In the genomic region with DNA sequence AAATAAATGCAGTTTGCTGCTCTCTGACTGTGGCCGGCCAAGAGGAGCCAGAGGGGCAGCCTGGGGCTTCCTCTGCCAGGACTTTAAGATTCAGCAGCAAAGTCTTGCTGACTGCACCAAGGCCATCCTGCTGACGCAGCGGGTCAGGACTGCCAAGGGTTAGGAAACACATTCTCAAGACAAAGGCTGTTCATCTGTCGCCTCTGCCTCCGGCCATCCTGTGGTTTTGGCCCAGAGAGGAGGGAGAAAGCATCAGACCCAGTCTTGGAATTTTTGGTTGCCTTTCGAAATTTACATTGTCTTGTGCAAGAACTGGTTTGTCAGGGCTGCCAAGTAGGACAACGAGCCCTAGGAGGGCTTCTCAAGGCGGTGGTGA, we compare ENCODE assay signal across 1 cellular context.
TF ChIP-seq lines count a peak whose summit lies in the region.

No MANE protein-coding gene starts in this region.

TF ChIP-seq in GM12878, 131 proteins besides CTCF, POLR2A, EP300 and RAD21:
- TF ChIP-seq PAX8 (IDR thresholded peaks at IDR 0.05): no peak
- TF ChIP-seq RBBP5 (conservative IDR thresholded peaks at IDR 0.05): no peak
- no peak for TF ChIP-seq TCF7 (IDR thresholded peaks at IDR 0.05; ENCODE audit: borderline replicate concordance)
- TF ChIP-seq REST (IDR thresholded peaks at IDR 0.05; ENCODE audit: low read depth, low read length): no peak
TF ChIP-seq in GM12878: peak in this region for 0.
